In genomic region chr9:92716557-92716956, GRCh38 we compare ENCODE assay signal across 9 cellular contexts. TPM values are rescaled to one million over a fixed set of nuclear protein-coding genes. Genes with fewer than 3 reads are reported as not detected.
DNase-seq lines count a peak whose midpoint lies in the region; ATAC-seq and TF ChIP-seq lines count a peak whose summit lies in the region.
"Had no signal": no experiment of that assay in that cellular context is flagged by ENCODE, and none has a peak within 500 bp of the region (broad histone marks: within the 10 kb centered on the region; RNA-seq: fewer than 3 reads in every experiment).

No MANE protein-coding gene starts in this region.

- H3K4me3 ChIP-seq in HFF-Myc (replicated peaks; ENCODE audit: low read depth, low read length) (no peak overlapping the region), Panc1 (ENCODE audit: low read depth in 2 of 2, low read length in 2 of 2) (no peak overlapping the region)
- H3K4me3 ChIP-seq: SK-N-MC had no signal

- no peaks in the 10 kb centered on the region for H3K27me3 ChIP-seq in Panc1 (ENCODE audit: control insufficient read depth, insufficient read depth, low read length)

- TF ChIP-seq CTCF in HFF-Myc (IDR thresholded peaks at IDR 0.05; ENCODE audit: low read depth, low read length, missing control alignments) = peak; percentile 92
- TF ChIP-seq CTCF in Panc1 (IDR thresholded peaks at IDR 0.05) = peak; percentile 87

- ATAC-seq in Panc1 (peak; percentile 82), sciatic nerve (peak; percentile 62), GM21423 (IDR thresholded peaks at IDR 0.05; ENCODE audit: unreplicated experiment) (no peak)

- no peaks in the 10 kb centered on the region for H3K36me3 ChIP-seq in Panc1 (ENCODE audit: control insufficient read depth, insufficient read depth, low read length)

- H3K9me3 ChIP-seq in Panc1 (ENCODE audit: control insufficient read depth, insufficient read depth, low read depth, low read length) = no peaks in the 10 kb centered on the region

- POLR2A ChIA-PET in Panc1 (lab: Charles Lee) = no interaction called here

- H3K4me1 ChIP-seq in Panc1 (ENCODE audit: control insufficient read depth, insufficient read depth, low read length) = no peaks in the 10 kb centered on the region

- CTCF ChIA-PET in Panc1 (lab: Charles Lee) = interaction anchor here (0.7 to 1.4 kb wide), 2 partner anchors 71 to 74 kb away, joined by 4 to 9 read pairs; no protein-coding TSS in a partner anchor

- DNase-seq in COR-L47 (lab: John Stamatoyannopoulos, UW) = peak; percentile 66
- DNase-seq in HFF-Myc (ENCODE audit: extremely low read depth, low read depth) = no peak
- DNase-seq in Panc1 (ENCODE audit: low read depth, low spot score) = peak; percentile 38
- peak; percentile 74 for DNase-seq in activated T-helper 9 cell treated with anti-CD3 and anti-CD28 coated beads, Interleukin-2, amount 50 U/mL, for 16 hours (ENCODE audit: low read depth)
- DNase-seq in head of caudate nucleus = peak in 41 of 42 donors; percentile 49 to 90 (median 73)
- DNase-seq in sciatic nerve (ENCODE audit: low spot score) = peak; percentile 86
- no peak for DNase-seq in OCI-M2 (lab: John Stamatoyannopoulos, UW; ENCODE audit: unreplicated experiment)

- no peak overlapping the region for H3K27ac ChIP-seq in Panc1 (ENCODE audit: low read length)
- H3K27ac ChIP-seq: SK-N-MC had no signal

- intact Hi-C loops in Panc1 (cut with micrococcal nuclease; ENCODE audit: unreplicated experiment) (loop anchor here (2.0 kb wide), 1 partner anchor 74 kb away; no protein-coding TSS in a partner anchor), head of caudate nucleus (cut with DNase I) (loop anchor here (5.0 kb wide), 1 partner anchor 76 kb away; no protein-coding TSS in a partner anchor), sciatic nerve (cut with DNase I) (loop anchor here (5.0 kb wide), 1 partner anchor 76 kb away; no protein-coding TSS in a partner anchor)

- BruUV-seq in Panc1 (replicated peaks; lab: Mats Ljungman, UMichigan) = no TSS peak

- in situ Hi-C loops in Panc1 (cut with HindIII; ENCODE audit: low pct_unique_long_range_greater_than_20kb, low sequenced_read_pairs) = no loop called here

RNA-seq across cellular contexts. Expression of gene IPPK, which starts 46.6 kb away (rescaled TPM):
- total RNA-seq in Panc1 (2021; ENCODE audit: unreplicated experiment) (5.4 TPM), sciatic nerve (10.7 TPM)
- polyA plus RNA-seq in Panc1 (2012; ENCODE audit: insufficient read length) = 5.0 TPM

RNA-seq across cellular contexts. Expression of gene BICD2, which starts 48.1 kb away (rescaled TPM):
- total RNA-seq in Panc1 (2021; ENCODE audit: unreplicated experiment) = 17.3 TPM
- polyA plus RNA-seq in Panc1 (2012; ENCODE audit: insufficient read length) = 20.0 TPM
- 31.0 TPM for total RNA-seq in sciatic nerve

Comparison
In these comparisons a context has a peak if more than half of its experiments do, and no peak if none do; other contexts are left out.
1. DNase-seq: peak in COR-L47 (single experiment), Panc1 (single experiment), activated T-helper 9 cell treated with anti-CD3 and anti-CD28 coated beads, Interleukin-2, amount 50 U/mL, for 16 hours (single experiment), head of caudate nucleus (41 of 42) and sciatic nerve (single experiment); none in HFF-Myc (single experiment) and OCI-M2 (single experiment).